Comparison of ENCODE assay signal across 12 cellular contexts in the genomic region with DNA sequence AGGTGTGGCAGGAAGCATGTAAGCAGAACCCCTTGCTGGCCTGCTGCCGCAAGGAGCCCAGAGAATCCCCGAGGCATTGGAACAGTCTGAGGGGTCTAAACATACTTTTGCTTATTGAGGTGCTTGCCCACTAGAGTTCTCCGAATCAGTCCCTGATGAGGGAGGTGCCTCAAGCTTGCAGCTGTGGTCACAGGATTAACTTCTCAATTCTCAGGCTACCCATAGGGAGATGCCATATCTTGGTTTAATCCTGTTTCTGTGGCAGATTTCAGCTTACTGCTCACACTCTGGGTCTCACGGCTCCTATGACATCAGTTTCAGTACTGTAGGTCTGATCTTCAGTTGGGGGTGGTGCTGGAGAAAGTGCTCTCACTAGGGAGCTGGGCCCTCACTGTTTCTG. TPM values are rescaled to one million over a fixed set of nuclear protein-coding genes. Genes with fewer than 3 reads are reported as not detected.
DNase-seq lines count a peak whose midpoint lies in the region; ATAC-seq and TF ChIP-seq lines count a peak whose summit lies in the region.
"Had no signal": no experiment of that assay in that cellular context is flagged by ENCODE, and none has a peak within 500 bp of the region (broad histone marks: within the 10 kb centered on the region; RNA-seq: fewer than 3 reads in every experiment).

No MANE protein-coding gene starts in this region.

- peaks cover 7% of the 10 kb centered on the region for H3K9me3 Mint-ChIP-seq in neural progenitor cell
- H3K9me3 Mint-ChIP-seq: naive thymus-derived CD8-positive, alpha-beta T cell had no signal

- dilution Hi-C loops in mammary epithelial cell (cut with HindIII; ENCODE audit: low sequenced_read_pairs) = no loop called here

- WGBS in mammary epithelial cell (ENCODE audit: low coverage, missing lambda C conversion rate) = 88% methylated on average over 4 of the region's 4 CpGs

- H4K20me1 ChIP-seq in KMS-11 (ENCODE audit: insufficient read depth) = no peaks in the 10 kb centered on the region
- H4K20me1 ChIP-seq in neural progenitor cell (ENCODE audit: low read depth) = no peaks in the 10 kb centered on the region
- no peaks in the 10 kb centered on the region for H4K20me1 ChIP-seq in mammary epithelial cell (ENCODE audit: insufficient read depth, low read length)

- H3K27me3 Mint-ChIP-seq in neural progenitor cell (ENCODE audit: insufficient read depth, low read depth) = peaks cover 6% of the 10 kb centered on the region

- TF ChIP-seq CTCF in KMS-11 (conservative IDR thresholded peaks at IDR 0.05; ENCODE audit: low read depth, low read length) (no peak), neural progenitor cell (IDR thresholded peaks at IDR 0.05) (no peak), mammary epithelial cell (conservative IDR thresholded peaks at IDR 0.05 in 1 of 2, IDR thresholded peaks at IDR 0.05 in 1 of 2; ENCODE audit: extremely low read depth in 1 of 2, insufficient read depth in 1 of 2, low read depth in 1 of 2, low read length in 2 of 2) (no peak)

- peaks cover 5% of the 10 kb centered on the region for H3K36me3 Mint-ChIP-seq in neural progenitor cell
- H3K36me3 Mint-ChIP-seq: naive thymus-derived CD8-positive, alpha-beta T cell had no signal

- no TSS peak for BruUV-seq in mammary epithelial cell (replicated peaks; lab: Mats Ljungman, UMichigan)

- in situ Hi-C loops in mammary epithelial cell (cut with MboI; ENCODE audit: low sequenced_read_pairs in 2 of 2) = no loop called here

- CTCF ChIA-PET in mammary epithelial cell (lab: Charles Lee; ENCODE audit: low non-redundant PET) = no interaction called here

- no peaks in the 10 kb centered on the region for H3K36me3 ChIP-seq in KMS-11 (ENCODE audit: insufficient read depth)
- H3K36me3 ChIP-seq in neural progenitor cell = no peaks in the 10 kb centered on the region
- H3K36me3 ChIP-seq in mammary epithelial cell (ENCODE audit: insufficient read depth, low read length) = no peaks in the 10 kb centered on the region
- H3K36me3 ChIP-seq: adrenal gland had no signal

- DNase-seq in neural progenitor cell (ENCODE audit: low spot score) = no peak
- DNase-seq in hippocampal formation (lab: John Stamatoyannopoulos, UW) = no peak
- no peak for DNase-seq in mammary epithelial cell
- DNase-seq in occipital lobe (lab: John Stamatoyannopoulos, UW) = no peak
- no peak for DNase-seq in NCI-H2196 (lab: John Stamatoyannopoulos, UW; ENCODE audit: unreplicated experiment)
- DNase-seq: DMS79; effector CD4-positive, alpha-beta T cell; naive thymus-derived CD8-positive, alpha-beta T cell had no signal

- H3K4me3 ChIP-seq in KMS-11 (IDR thresholded peaks at IDR 0.05; ENCODE audit: insufficient read depth, low read depth, low read length) (peak overlapping the region; percentile 26), neural progenitor cell (no peak overlapping the region), mammary epithelial cell (replicated peaks in 1 of 3; ENCODE audit: insufficient read depth in 1 of 3, low read depth in 2 of 3, low read length in 3 of 3) (no peak overlapping the region)
- H3K4me3 ChIP-seq: adrenal gland had no signal

- H2AFZ ChIP-seq in KMS-11 (ENCODE audit: low read depth) (peak overlapping the region; percentile 33; the same call in 1 of the 2 replicates), neural progenitor cell (replicated peaks) (no peak overlapping the region), mammary epithelial cell (ENCODE audit: low read depth, low read length) (no peak overlapping the region)

- H3K4me1 Mint-ChIP-seq in neural progenitor cell = peaks cover 17% of the 10 kb centered on the region

- H3K9me3 ChIP-seq in neural progenitor cell (ENCODE audit: low read depth) (no peaks in the 10 kb centered on the region), mammary epithelial cell (replicated peaks; ENCODE audit: insufficient read depth, low read length) (no peaks in the 10 kb centered on the region)
- H3K9me3 ChIP-seq: adrenal gland had no signal

- no peaks in the 10 kb centered on the region for H3K79me2 ChIP-seq in KMS-11 (ENCODE audit: insufficient read depth, low read depth)
- no peaks in the 10 kb centered on the region for H3K79me2 ChIP-seq in neural progenitor cell (ENCODE audit: low read depth)
- no peaks in the 10 kb centered on the region for H3K79me2 ChIP-seq in mammary epithelial cell (ENCODE audit: insufficient read depth, low read length)

- ATAC-seq in GM18870 (IDR thresholded peaks at IDR 0.05; ENCODE audit: unreplicated experiment) (peak; percentile 37), GM21825 (IDR thresholded peaks at IDR 0.05; ENCODE audit: unreplicated experiment) (peak; percentile 42)
- ATAC-seq: naive thymus-derived CD8-positive, alpha-beta T cell had no signal

- H3K27ac Mint-ChIP-seq in neural progenitor cell = peak overlapping the region; percentile 57
- H3K27ac Mint-ChIP-seq: naive thymus-derived CD8-positive, alpha-beta T cell had no signal

- peak overlapping the region; percentile 67 for H3K4me2 ChIP-seq in KMS-11
- no peak overlapping the region for H3K4me2 ChIP-seq in neural progenitor cell
- no peak overlapping the region for H3K4me2 ChIP-seq in mammary epithelial cell (ENCODE audit: insufficient read depth, low read depth, low read length)

- peak overlapping the region; percentile 35; the same call in 1 of the 2 replicates for H3K27ac ChIP-seq in KMS-11
- H3K27ac ChIP-seq in neural progenitor cell = no peak overlapping the region
- H3K27ac ChIP-seq in mammary epithelial cell (ENCODE audit: insufficient read depth, low read depth, low read length) = no peak overlapping the region
- H3K27ac ChIP-seq: adrenal gland had no signal

- H3K9ac ChIP-seq in KMS-11 (no peak overlapping the region), neural progenitor cell (no peak overlapping the region), mammary epithelial cell (ENCODE audit: insufficient read depth, low read length) (no peak overlapping the region)

- H3K4me1 ChIP-seq in KMS-11 (ENCODE audit: low read depth, poor library complexity, severe bottlenecking) (peaks cover 31% of the 10 kb centered on the region), neural progenitor cell (peaks cover 9% of the 10 kb centered on the region), mammary epithelial cell (ENCODE audit: insufficient read depth, low read length) (peaks cover 30% of the 10 kb centered on the region)
- H3K4me1 ChIP-seq: adrenal gland had no signal

- no peaks in the 10 kb centered on the region for H3K27me3 ChIP-seq in KMS-11 (ENCODE audit: insufficient read depth, low read depth)
- H3K27me3 ChIP-seq in neural progenitor cell = peaks cover 15% of the 10 kb centered on the region
- H3K27me3 ChIP-seq in mammary epithelial cell (ENCODE audit: insufficient read depth, low read length) = no peaks in the 10 kb centered on the region
- H3K27me3 ChIP-seq: adrenal gland had no signal

- H3K4me3 Mint-ChIP-seq in neural progenitor cell = no peak overlapping the region
- H3K4me3 Mint-ChIP-seq: naive thymus-derived CD8-positive, alpha-beta T cell had no signal

- H3F3A ChIP-seq in neural progenitor cell (ENCODE audit: low read depth) = peaks cover 4% of the 10 kb centered on the region

- intact Hi-C loops in mammary epithelial cell (cut with micrococcal nuclease) = no loop called here

RNA-seq across cellular contexts. Expression of a gene that starts 39.9 kb away (rescaled TPM):
- total RNA-seq in neural progenitor cell (ENCODE audit: low replicate concordance) = 214 and 366 TPM in 2 replicates
- total RNA-seq in mammary epithelial cell = 10 to 100 TPM; 45.8 to 80.2 TPM
- polyA plus RNA-seq in mammary epithelial cell = 24.2 TPM
- polyA minus RNA-seq in mammary epithelial cell = 53.7 TPM
- total RNA-seq in occipital lobe = 139 TPM
